Comparison of ENCODE assay signal across 34 cellular contexts in the genomic region with DNA sequence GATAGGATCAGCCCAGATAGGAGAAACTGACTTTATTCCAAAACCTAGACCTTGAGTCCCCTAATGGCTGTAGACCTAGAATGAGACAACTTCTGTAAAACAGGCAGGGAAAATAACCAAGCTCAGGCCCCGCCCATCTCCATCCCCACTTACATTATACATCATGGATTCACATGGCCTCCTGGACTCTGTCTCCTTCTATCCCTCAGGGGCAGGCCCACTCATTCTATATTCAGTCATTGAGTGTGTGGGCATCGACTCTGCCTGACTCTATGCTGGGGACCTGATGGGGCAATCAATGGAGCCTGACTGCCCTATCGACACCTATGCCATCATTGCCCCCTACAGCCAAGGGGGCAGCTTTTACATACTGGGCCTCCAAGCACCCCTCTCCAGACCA. TPM values are rescaled to one million over a fixed set of nuclear protein-coding genes. Genes with fewer than 3 reads are reported as not detected.
"Had no signal": no experiment of that assay in that cellular context is flagged by ENCODE, and none has a peak within 500 bp of the region (broad histone marks: within the 10 kb centered on the region; RNA-seq: fewer than 3 reads in every experiment).

No MANE protein-coding gene starts in this region.

- H3K27me3 Mint-ChIP-seq: activated naive CD4-positive, alpha-beta T cell treated with anti-CD3 and anti-CD28 coated beads, Interleukin-2, amount 50 U/mL, for 24 hours had no signal

- H3K4me1 Mint-ChIP-seq: activated CD4-positive, alpha-beta T cell treated with anti-CD3 and anti-CD28 coated beads for 36 hours; activated CD4-positive, alpha-beta T cell treated with anti-CD3 and anti-CD28 coated beads, Interleukin-2, amount 10 ng/mL, durations not matched to agents 24 days and 14 days; activated naive CD4-positive, alpha-beta T cell treated with anti-CD3 and anti-CD28 coated beads, Interleukin-2, amount 50 U/mL, for 24 hours; activated naive CD8-positive, alpha-beta T cell treated with anti-CD3 and anti-CD28 coated beads for 36 hours; activated naive CD8-positive, alpha-beta T cell treated with anti-CD3 and anti-CD28 coated beads, Interleukin-2, amount 50 U/mL, for 24 hours had no signal

- ATAC-seq: activated CD4-positive, alpha-beta T cell treated with anti-CD3 and anti-CD28 coated beads for 36 hours; activated CD8-positive, alpha-beta T cell treated with anti-CD3 and anti-CD28 coated beads for 36 hours; activated naive CD8-positive, alpha-beta T cell treated with anti-CD3 and anti-CD28 coated beads, Interleukin-2, amount 50 U/mL, for 24 hours; body of pancreas; gastroesophageal sphincter; T-helper 17 cell had no signal

- H3K4me3 Mint-ChIP-seq: activated CD4-positive, alpha-beta T cell treated with anti-CD3 and anti-CD28 coated beads for 36 hours; activated CD4-positive, alpha-beta T cell treated with anti-CD3 and anti-CD28 coated beads, Interleukin-2, amount 10 ng/mL, durations not matched to agents 24 days and 14 days; activated CD8-positive, alpha-beta T cell treated with anti-CD3 and anti-CD28 coated beads for 36 hours; activated naive CD4-positive, alpha-beta T cell treated with anti-CD3 and anti-CD28 coated beads for 36 hours; activated naive CD4-positive, alpha-beta T cell treated with anti-CD3 and anti-CD28 coated beads, Interleukin-2, amount 50 U/mL, for 24 hours; activated naive CD8-positive, alpha-beta T cell treated with anti-CD3 and anti-CD28 coated beads for 36 hours; activated naive CD8-positive, alpha-beta T cell treated with anti-CD3 and anti-CD28 coated beads, Interleukin-2, amount 50 U/mL, for 24 hours; activated T-helper 1 cell treated with anti-CD3 and anti-CD28 coated beads, Interleukin-12 subunit alpha, Interleukin-12 subunit beta, Interleukin-2, Interleukin-4 antibody, amounts not matched to agents 30 ng/mL and 10 ng/mL and 1 ng/mL, durations not matched to agents 14 hours and 24 hours and 36 hours; T-helper 17 cell; T-helper 2 cell treated with Interferon-gamma antibody and Interleukin-4, amounts not matched to agents 5 μg/mL and 100 μg/mL, for 36 hours had no signal

- H3K27ac Mint-ChIP-seq: activated CD4-positive, alpha-beta T cell treated with anti-CD3 and anti-CD28 coated beads for 36 hours; activated CD4-positive, alpha-beta T cell treated with anti-CD3 and anti-CD28 coated beads, Interleukin-2, amount 10 ng/mL, durations not matched to agents 24 days and 14 days; activated CD8-positive, alpha-beta T cell treated with anti-CD3 and anti-CD28 coated beads for 36 hours; activated naive CD4-positive, alpha-beta T cell treated with anti-CD3 and anti-CD28 coated beads for 36 hours; activated naive CD4-positive, alpha-beta T cell treated with anti-CD3 and anti-CD28 coated beads, Interleukin-2, amount 50 U/mL, for 24 hours; activated naive CD8-positive, alpha-beta T cell treated with anti-CD3 and anti-CD28 coated beads for 36 hours; activated naive CD8-positive, alpha-beta T cell treated with anti-CD3 and anti-CD28 coated beads, Interleukin-2, amount 50 U/mL, for 24 hours; activated T-helper 1 cell treated with anti-CD3 and anti-CD28 coated beads, Interleukin-12 subunit alpha, Interleukin-12 subunit beta, Interleukin-2, Interleukin-4 antibody, amounts not matched to agents 30 ng/mL and 10 ng/mL and 1 ng/mL, durations not matched to agents 14 hours and 24 hours and 36 hours; activated T-helper 2 cell treated with anti-CD3 and anti-CD28 coated beads, Interferon-gamma antibody, Interleukin-2, Interleukin-4, amounts not matched to agents 10 μg/mL and 5 μg/mL and 100 μg/mL, durations not matched to agents 14 hours and 24 hours and 36 hours; T-helper 17 cell; T-helper 2 cell treated with Interferon-gamma antibody and Interleukin-4, amounts not matched to agents 5 μg/mL and 100 μg/mL, for 36 hours had no signal

- H3K9me3 Mint-ChIP-seq: activated CD4-positive, alpha-beta T cell treated with anti-CD3 and anti-CD28 coated beads, Interleukin-2, amount 10 ng/mL, durations not matched to agents 24 days and 14 days; activated CD8-positive, alpha-beta T cell treated with anti-CD3 and anti-CD28 coated beads for 36 hours; activated naive CD4-positive, alpha-beta T cell treated with anti-CD3 and anti-CD28 coated beads for 36 hours; activated naive CD4-positive, alpha-beta T cell treated with anti-CD3 and anti-CD28 coated beads, Interleukin-2, amount 50 U/mL, for 24 hours; activated naive CD8-positive, alpha-beta T cell treated with anti-CD3 and anti-CD28 coated beads for 36 hours; activated naive CD8-positive, alpha-beta T cell treated with anti-CD3 and anti-CD28 coated beads, Interleukin-2, amount 50 U/mL, for 24 hours; activated T-helper 1 cell treated with anti-CD3 and anti-CD28 coated beads, Interleukin-12 subunit alpha, Interleukin-12 subunit beta, Interleukin-2, Interleukin-4 antibody, amounts not matched to agents 30 ng/mL and 10 ng/mL and 1 ng/mL, durations not matched to agents 14 hours and 24 hours and 36 hours; activated T-helper 2 cell treated with anti-CD3 and anti-CD28 coated beads, Interferon-gamma antibody, Interleukin-2, Interleukin-4, amounts not matched to agents 10 μg/mL and 5 μg/mL and 100 μg/mL, durations not matched to agents 14 hours and 24 hours and 36 hours; T-helper 2 cell treated with Interferon-gamma antibody and Interleukin-4, amounts not matched to agents 5 μg/mL and 100 μg/mL, for 36 hours had no signal

- DNase-seq: activated CD4-positive, alpha-beta T cell treated with anti-CD3 and anti-CD28 coated beads for 36 hours; activated CD4-positive, alpha-beta T cell treated with anti-CD3 and anti-CD28 coated beads, Interleukin-2, amount 10 ng/mL, durations not matched to agents 24 days and 14 days; activated CD4-positive, alpha-beta T cell treated with anti-CD3 and anti-CD28 coated beads, Interleukin-2, amount 50 U/mL, for 4 hours; activated CD4-positive, CD25-positive, alpha-beta regulatory T cell; activated CD4-positive, CD25-positive, alpha-beta regulatory T cell treated with anti-CD3 and anti-CD28 coated beads, Interleukin-2, amount 50 U/mL, for 72 hours; activated CD8-positive, alpha-beta T cell treated with anti-CD3 and anti-CD28 coated beads for 36 hours; activated effector memory CD4-positive, alpha-beta T cell treated with anti-CD3 and anti-CD28 coated beads, Interleukin-2, amount 50 U/mL, for 16 hours; activated naive CD4-positive, alpha-beta T cell treated with anti-CD3 and anti-CD28 coated beads for 36 hours; activated naive CD8-positive, alpha-beta T cell treated with anti-CD3 and anti-CD28 coated beads for 36 hours; activated naive CD8-positive, alpha-beta T cell treated with anti-CD3 and anti-CD28 coated beads, Interleukin-2, amount 50 U/mL, for 24 hours; activated T-cell treated with anti-CD3 and anti-CD28 coated beads, Interleukin-2, amount 50 U/mL, for 1 hour; activated T-cell treated with anti-CD3 and anti-CD28 coated beads, Interleukin-2, amount 50 U/mL, for 48 hours; adrenal gland; amygdala; aorta; body of pancreas; caudate nucleus; effector CD8-positive, alpha-beta T cell; esophagus squamous epithelium; foreskin melanocyte; T-helper 1 cell; T-helper 17 cell; T1000 had no signal

- H3K36me3 Mint-ChIP-seq: activated naive CD4-positive, alpha-beta T cell treated with anti-CD3 and anti-CD28 coated beads, Interleukin-2, amount 50 U/mL, for 24 hours; activated naive CD8-positive, alpha-beta T cell treated with anti-CD3 and anti-CD28 coated beads for 36 hours had no signal

RNA-seq across cellular contexts. Expression of gene AVPR1B, which starts 6.4 kb away (rescaled TPM):
- total RNA-seq: activated CD4-positive, alpha-beta T cell treated with anti-CD3 and anti-CD28 coated beads for 36 hours; activated CD4-positive, alpha-beta T cell treated with anti-CD3 and anti-CD28 coated beads, Interleukin-2, amount 10 ng/mL, durations not matched to agents 24 days and 14 days; activated CD8-positive, alpha-beta memory T cell treated with anti-CD3 and anti-CD28 coated beads for 36 hours; activated CD8-positive, alpha-beta T cell treated with anti-CD3 and anti-CD28 coated beads for 36 hours; activated naive CD4-positive, alpha-beta T cell treated with anti-CD3 and anti-CD28 coated beads for 36 hours; activated naive CD8-positive, alpha-beta T cell treated with anti-CD3 and anti-CD28 coated beads for 36 hours; activated T-helper 1 cell treated with anti-CD3 and anti-CD28 coated beads, Interleukin-12 subunit alpha, Interleukin-12 subunit beta, Interleukin-2, Interleukin-4 antibody, amounts not matched to agents 30 ng/mL and 10 ng/mL and 1 ng/mL, durations not matched to agents 14 hours and 24 hours and 36 hours; activated T-helper 2 cell treated with anti-CD3 and anti-CD28 coated beads, Interferon-gamma antibody, Interleukin-2, Interleukin-4, amounts not matched to agents 10 μg/mL and 5 μg/mL and 100 μg/mL, durations not matched to agents 14 hours and 24 hours and 36 hours; adrenal gland; aorta; chondrocyte; dermis microvascular lymphatic vessel endothelial cell; endothelial cell of umbilical vein; esophagus squamous epithelium; fibroblast of lung; fibroblast of villous mesenchyme; gastroesophageal sphincter; T-helper 17 cell had no signal

RNA-seq across cellular contexts. Expression of gene RHEX, which starts 57.8 kb away (rescaled TPM):
- total RNA-seq: activated CD4-positive, alpha-beta T cell treated with anti-CD3 and anti-CD28 coated beads for 36 hours; activated CD4-positive, alpha-beta T cell treated with anti-CD3 and anti-CD28 coated beads, Interleukin-2, amount 10 ng/mL, durations not matched to agents 24 days and 14 days; activated CD8-positive, alpha-beta memory T cell treated with anti-CD3 and anti-CD28 coated beads for 36 hours; activated CD8-positive, alpha-beta T cell treated with anti-CD3 and anti-CD28 coated beads for 36 hours; activated naive CD4-positive, alpha-beta T cell treated with anti-CD3 and anti-CD28 coated beads for 36 hours; activated naive CD8-positive, alpha-beta T cell treated with anti-CD3 and anti-CD28 coated beads for 36 hours; activated T-helper 1 cell treated with anti-CD3 and anti-CD28 coated beads, Interleukin-12 subunit alpha, Interleukin-12 subunit beta, Interleukin-2, Interleukin-4 antibody, amounts not matched to agents 30 ng/mL and 10 ng/mL and 1 ng/mL, durations not matched to agents 14 hours and 24 hours and 36 hours; activated T-helper 2 cell treated with anti-CD3 and anti-CD28 coated beads, Interferon-gamma antibody, Interleukin-2, Interleukin-4, amounts not matched to agents 10 μg/mL and 5 μg/mL and 100 μg/mL, durations not matched to agents 14 hours and 24 hours and 36 hours; adrenal gland; chondrocyte; dermis microvascular lymphatic vessel endothelial cell; endothelial cell of umbilical vein; fibroblast of lung; fibroblast of villous mesenchyme had no signal
